ENCODE assay signal across 1 cellular context in the genomic region with DNA sequence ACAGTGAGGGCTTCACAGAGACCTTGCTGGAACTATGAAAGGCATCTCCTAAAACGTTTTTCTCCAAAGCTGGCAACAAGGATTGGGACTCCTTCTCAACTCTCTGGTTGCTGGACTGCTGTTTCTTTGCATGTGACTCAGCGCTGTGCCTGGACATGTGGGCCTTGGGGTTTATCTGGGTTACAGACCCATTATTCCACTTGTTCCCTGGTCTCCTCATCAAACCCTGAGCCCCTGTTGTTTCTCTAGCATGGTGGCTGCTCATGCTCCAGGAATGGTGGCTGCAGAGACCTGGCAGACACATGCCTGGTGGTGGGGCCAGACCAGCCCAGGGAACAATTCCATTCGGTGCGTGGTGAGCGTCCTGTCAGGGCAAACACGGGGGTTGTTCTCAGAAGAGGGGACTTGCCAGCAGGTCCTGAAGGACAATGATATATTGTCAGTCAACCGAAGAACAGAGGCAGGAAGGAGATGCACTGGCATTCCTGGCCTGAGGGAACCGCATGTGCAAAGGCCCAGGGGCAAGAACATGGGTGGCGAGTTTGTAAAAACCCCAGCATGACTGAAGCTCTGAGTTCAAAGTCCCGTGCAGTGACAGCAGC.
A peak's percentile ranks its signal among the peaks of the same experiment; 100 is the strongest.
TF ChIP-seq lines count a peak whose summit lies in the region.

No MANE protein-coding gene starts in this region.

TF ChIP-seq in HepG2, 621 proteins besides CTCF, POLR2A, EP300 and RAD21:
- TF ChIP-seq ZMYM3 (CRISPR knock-in tag; IDR thresholded peaks at IDR 0.05) (peak; percentile 66; the same call in 1 of the 2 replicates), KLF6 (CRISPR knock-in tag; IDR thresholded peaks at IDR 0.05) (no peak)
